ENCODE assay signal across 9 cellular contexts in the genomic region with DNA sequence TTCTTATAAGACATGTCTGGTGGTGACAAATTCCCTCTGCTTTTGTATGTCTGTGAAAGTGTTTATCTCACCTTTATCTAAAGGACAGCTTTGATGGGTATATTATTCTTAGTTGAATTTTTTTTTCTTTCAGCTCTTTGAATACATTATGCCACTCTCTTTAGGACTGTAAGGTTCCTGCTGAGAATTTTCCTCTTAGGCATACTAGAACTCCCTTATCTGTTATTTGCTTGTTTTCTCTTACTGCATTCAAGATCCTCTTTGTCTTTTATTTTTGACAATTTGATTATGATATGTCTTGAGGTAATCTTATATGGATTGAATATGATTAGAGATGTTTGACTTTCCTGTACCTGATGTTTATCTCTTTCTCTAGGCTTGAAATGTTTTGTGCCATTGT.
"Had no signal": no experiment of that assay in that cellular context is flagged by ENCODE, and none has a peak within 500 bp of the region (broad histone marks: within the 10 kb centered on the region; RNA-seq: fewer than 3 reads in every experiment).

No MANE protein-coding gene starts in this region.

- H3K27ac ChIP-seq: GM23248, HL-60 had no signal

- ATAC-seq: HCT116, K562 had no signal

- H3K36me3 ChIP-seq: HAP-1 had no signal

- H2AFZ ChIP-seq: GM23248 had no signal

- H3K4me3 ChIP-seq: GM23248, HAP-1, K562 had no signal

- DNase-seq: GM23248, GOT3, H7, HFFc6, IMR-90 had no signal

- H3K9me3 ChIP-seq: HAP-1 had no signal

- H3K9ac ChIP-seq: GM23248 had no signal

- H3K4me1 ChIP-seq: HAP-1 had no signal
